In genomic region chr17:34578656-34579016, GRCh38 we compare ENCODE assay signal across 12 cellular contexts. TPM values are rescaled to one million over a fixed set of nuclear protein-coding genes. Genes with fewer than 3 reads are reported as not detected.
DNase-seq lines count a peak whose midpoint lies in the region; ATAC-seq and TF ChIP-seq lines count a peak whose summit lies in the region.
"Had no signal": no experiment of that assay in that cellular context is flagged by ENCODE, and none has a peak within 500 bp of the region (broad histone marks: within the 10 kb centered on the region; RNA-seq: fewer than 3 reads in every experiment).

No MANE protein-coding gene starts in this region.

- no peak overlapping the region for H3K27ac Mint-ChIP-seq in natural killer cell

- peak overlapping the region; percentile 73 for H3K4me3 Mint-ChIP-seq in natural killer cell

- TF ChIP-seq EP300 in upper lobe of left lung (IDR thresholded peaks at IDR 0.05), result no peak

- TF ChIP-seq CTCF in cardiac muscle cell (IDR thresholded peaks at IDR 0.05; ENCODE audit: low read depth, low read length) (no peak), natural killer cell (IDR thresholded peaks at IDR 0.05) (no peak), upper lobe of left lung (IDR thresholded peaks at IDR 0.05) (no peak)

- H3K4me1 Mint-ChIP-seq in natural killer cell, result peaks cover 0 to 12% of the 10 kb centered on the region in 2 donors

- no peak for ATAC-seq in Right ventricle myocardium inferior
- no peak for ATAC-seq in natural killer cell
- ATAC-seq in upper lobe of left lung (ENCODE audit: low FRiP score in 2 of 2), result no peak
- no peak for ATAC-seq in HG03442 (IDR thresholded peaks at IDR 0.05; ENCODE audit: unreplicated experiment)
- ATAC-seq: left colon had no signal

- H3K4me3 ChIP-seq in cardiac muscle cell, result peak overlapping the region; percentile 44
- H3K4me3 ChIP-seq in upper lobe of left lung, result peak overlapping the region in 3 of 4 donors; percentile 39 to 55 (median 52)

- H3K27me3 ChIP-seq in cardiac muscle cell (peaks cover 100% of the 10 kb centered on the region), upper lobe of left lung (peaks cover 0 to 57% (median 38%) of the 10 kb centered on the region in 4 donors)

- DNase-seq in cardiac muscle cell (ENCODE audit: low read depth in 1 of 2, low spot score in 1 of 2) (no peak), Right ventricle myocardium inferior (ENCODE audit: missing footprints) (no peak), natural killer cell (no peak), upper lobe of left lung (no peak), HUDEP-2 (lab: John Stamatoyannopoulos, UW; ENCODE audit: unreplicated experiment in 76 of 76) (no peak), NCI-H2107 (lab: John Stamatoyannopoulos, UW) (no peak)
- DNase-seq: activated naive CD4-positive, alpha-beta T cell; left colon had no signal

- TF ChIP-seq POLR2A in upper lobe of left lung (IDR thresholded peaks at IDR 0.05), result no peak

- no peaks in the 10 kb centered on the region for H3K9me3 Mint-ChIP-seq in natural killer cell

- H3K27me3 Mint-ChIP-seq in natural killer cell (ENCODE audit: low read depth in 2 of 2), result peaks cover 59 to 61% of the 10 kb centered on the region in 2 donors

- no peaks in the 10 kb centered on the region for H3K36me3 Mint-ChIP-seq in natural killer cell

- no peak overlapping the region for H3K27ac ChIP-seq in cardiac muscle cell
- peak overlapping the region; percentile 59 for H3K27ac ChIP-seq in angular gyrus (ENCODE audit: low read depth, low read length)
- no peak overlapping the region for H3K27ac ChIP-seq in upper lobe of left lung
- H3K27ac ChIP-seq: C4-2B had no signal

- 6 to 27% methylated on average over 3 to 11 of the region's 11 CpGs for WGBS in upper lobe of left lung, 2 donors

- H3K4me1 ChIP-seq in cardiac muscle cell (ENCODE audit: low read depth) (peaks cover 18% of the 10 kb centered on the region), upper lobe of left lung (peaks cover 33 to 42% (median 35%) of the 10 kb centered on the region in 4 donors)

- H3K36me3 ChIP-seq in cardiac muscle cell, result no peaks in the 10 kb centered on the region
- H3K36me3 ChIP-seq in upper lobe of left lung, result no peaks in the 10 kb centered on the region

- intact Hi-C loops in Right ventricle myocardium inferior (cut with DNase I), result no loop called here
- intact Hi-C loops in natural killer cell (cut with micrococcal nuclease), result no loop called here

- H3K9me3 ChIP-seq in cardiac muscle cell (ENCODE audit: low read depth) (no peaks in the 10 kb centered on the region), upper lobe of left lung (no peaks in the 10 kb centered on the region)

RNA-seq across cellular contexts. Expression of gene TMEM132E, which starts 0.7 kb away (rescaled TPM):
- 0.18 and 0.46 TPM in 2 replicates for total RNA-seq in cardiac muscle cell
- polyA plus RNA-seq in cardiac muscle cell, result 0.16 TPM in 1 of 2 replicates, not detected in the other
- not detected for total RNA-seq in Right ventricle myocardium inferior
- under 1 TPM in 2 of 3 donors, not detected in 1; 0.05 to 0.08 TPM for total RNA-seq in natural killer cell
- total RNA-seq in upper lobe of left lung, result under 1 TPM in 2 of 6 donors, not detected in 4; 0.06 to 0.17 TPM
- total RNA-seq: endothelial cell of umbilical vein, left colon had no signal
- polyA plus RNA-seq: endothelial cell of umbilical vein had no signal
